Comparison of ENCODE assay signal across 33 cellular contexts in genomic region chr13:75660694-75661093, GRCh38. TPM values are rescaled to one million over a fixed set of nuclear protein-coding genes. Genes with fewer than 3 reads are reported as not detected.
A peak's percentile ranks its signal among the peaks of the same experiment; 100 is the strongest.
DNase-seq lines count a peak whose midpoint lies in the region; ATAC-seq, FAIRE-seq and TF ChIP-seq lines count a peak whose summit lies in the region.
"Had no signal": no experiment of that assay in that cellular context is flagged by ENCODE, and none has a peak within 500 bp of the region (broad histone marks: within the 10 kb centered on the region; RNA-seq: fewer than 3 reads in every experiment).

No MANE protein-coding gene starts in this region.

- no peaks in the 10 kb centered on the region for H3K36me3 ChIP-seq in mesenchymal stem cell (ENCODE audit: control insufficient read depth in 1 of 2, insufficient read depth in 2 of 2, low read depth in 1 of 2, low read length in 2 of 2)
- H3K36me3 ChIP-seq: left ventricle myocardium inferior, neutrophil, prostate gland, sigmoid colon, suprapubic skin, WERI-Rb-1 had no signal

- no peak overlapping the region for H2BK5ac ChIP-seq in mesenchymal stem cell (ENCODE audit: low read depth, low read length, poor library complexity, severe bottlenecking)

- no peak overlapping the region for H2AFZ ChIP-seq in mesenchymal stem cell (ENCODE audit: low read depth, low read length)

- ATAC-seq in GM18505 (IDR thresholded peaks at IDR 0.05; ENCODE audit: unreplicated experiment) (peak; percentile 58), GM21717 (IDR thresholded peaks at IDR 0.05; ENCODE audit: unreplicated experiment) (peak; percentile 47), HG03442 (IDR thresholded peaks at IDR 0.05; ENCODE audit: unreplicated experiment) (peak; percentile 68), GM19467 (IDR thresholded peaks at IDR 0.05; ENCODE audit: unreplicated experiment) (no peak), GM18511 (IDR thresholded peaks at IDR 0.05; ENCODE audit: unreplicated experiment) (no peak)
- ATAC-seq: activated T-cell treated with anti-CD3 and anti-CD28 coated beads, Interleukin-2, amount 50 U/mL, for 72 hours; Panc1 had no signal

- H3K9me3 ChIP-seq in mesenchymal stem cell (ENCODE audit: control insufficient read depth, low read length) = no peaks in the 10 kb centered on the region
- H3K9me3 ChIP-seq: left ventricle myocardium inferior, neutrophil, prostate gland, sigmoid colon, suprapubic skin had no signal

- no peak overlapping the region for H4K91ac ChIP-seq in mesenchymal stem cell (ENCODE audit: low read length)

- H2AK5ac ChIP-seq in mesenchymal stem cell (ENCODE audit: low read length, severe bottlenecking) = peak overlapping the region; percentile 63

- DNase-seq in mesenchymal stem cell (no peak), H54 (ENCODE audit: insufficient read length, low spot score) (no peak), NCI-H1092 treated with DMSO at 0.1 percent for 48 hours (lab: John Stamatoyannopoulos, UW) (no peak)
- DNase-seq: activated CD4-positive, alpha-beta T cell treated with anti-CD3 and anti-CD28 coated beads, Interleukin-2, amount 10 ng/mL, durations not matched to agents 7 days and 5 days; activated naive CD4-positive, alpha-beta T cell treated with anti-CD3 and anti-CD28 coated beads, Interleukin-2, amount 10 ng/mL, durations not matched to agents 7 days and 5 days; activated T-cell treated with anti-CD3 and anti-CD28 coated beads, Interleukin-2, amount 50 U/mL, for 72 hours; amniotic stem cell; DND-41; effector CD8-positive, alpha-beta T cell; H7; left ventricle myocardium inferior; NCI-H1048; NCI-H1694 treated with DMSO at 0.1 percent for 48 hours; NCI-H2171 treated with DMSO at 0.1 percent for 48 hours; NCI-H524 treated with DMSO at 0.1 percent for 48 hours; NK-92 treated with Interleukin-12 subunit alpha and Interleukin-12 subunit beta, amount 100 ng/mL, for 24 hours; sigmoid colon; stimulated activated naive B cell treated with anti-CD40 and anti-IgM and Interleukin-4, amounts not matched to agents 10 μg/mL and 1 μg/mL and 100 μg/mL, for 72 hours; SW 1271; T1000; WERI-Rb-1 had no signal

- no peak overlapping the region for H3K27ac ChIP-seq in mesenchymal stem cell (ENCODE audit: low read length, poor library complexity, severe bottlenecking)
- H3K27ac ChIP-seq: epithelial cell of prostate, left ventricle myocardium inferior, neutrophil, prostate gland, sigmoid colon, suprapubic skin, WERI-Rb-1 had no signal

- no peaks in the 10 kb centered on the region for H3K27me3 ChIP-seq in mesenchymal stem cell (ENCODE audit: control insufficient read depth in 1 of 2, insufficient read depth in 1 of 2, low read length in 2 of 2)
- H3K27me3 ChIP-seq: neutrophil, sigmoid colon, suprapubic skin had no signal

- H3K18ac ChIP-seq in mesenchymal stem cell (ENCODE audit: low read depth in 1 of 2, low read length in 2 of 2) = no peak overlapping the region

- no peak overlapping the region for H3K23ac ChIP-seq in mesenchymal stem cell (ENCODE audit: low read length in 2 of 2)

- no peak for FAIRE-seq in H54 (lab: Jason Lieb, UNC)
- FAIRE-seq: GM19239, islet of Langerhans had no signal

- no peak overlapping the region for H3K9ac ChIP-seq in mesenchymal stem cell (ENCODE audit: low read length)

- H3K4ac ChIP-seq in mesenchymal stem cell (ENCODE audit: low read depth in 1 of 2, low read length in 2 of 2) = no peak overlapping the region

- 90% methylated on average over 2 of the region's 3 CpGs for WGBS in mesenchymal stem cell

- no peak overlapping the region for H4K8ac ChIP-seq in mesenchymal stem cell (ENCODE audit: low read length)

- H3K14ac ChIP-seq in mesenchymal stem cell (ENCODE audit: low read length in 2 of 2) = no peak overlapping the region

- no peak overlapping the region for H3K4me2 ChIP-seq in mesenchymal stem cell (ENCODE audit: low read length, poor library complexity, severe bottlenecking)

- no peak overlapping the region for H2BK15ac ChIP-seq in mesenchymal stem cell (ENCODE audit: low read depth, poor library complexity, severe bottlenecking)

- H2BK12ac ChIP-seq in mesenchymal stem cell (ENCODE audit: low read length in 2 of 2) = no peak overlapping the region

- peaks cover 15% of the 10 kb centered on the region for H3K79me1 ChIP-seq in mesenchymal stem cell (replicated peaks; ENCODE audit: low read length, poor library complexity, severe bottlenecking)

- no peak overlapping the region for H3K4me3 ChIP-seq in mesenchymal stem cell (ENCODE audit: insufficient read depth in 1 of 2, low read depth in 1 of 2, low read length in 2 of 2)
- H3K4me3 ChIP-seq: left ventricle myocardium inferior, prostate gland, sigmoid colon, suprapubic skin had no signal

- H2BK120ac ChIP-seq in mesenchymal stem cell (ENCODE audit: low read depth, low read length) = no peak overlapping the region

- H3K4me1 ChIP-seq in mesenchymal stem cell (ENCODE audit: control insufficient read depth, insufficient read depth, low read depth, low read length) = peaks cover 7% of the 10 kb centered on the region
- H3K4me1 ChIP-seq: left ventricle myocardium inferior, prostate gland, sigmoid colon, suprapubic skin had no signal

- TF ChIP-seq POLR2A in GM18505 (IDR thresholded peaks at IDR 0.05; ENCODE audit: borderline replicate concordance, extremely low read depth, insufficient read depth, insufficient read length) (no peak), H54 (IDR thresholded peaks at IDR 0.05; ENCODE audit: low read depth, low read length) (no peak)

RNA-seq across cellular contexts. Expression of gene LMO7, which starts 24.6 kb away (rescaled TPM):
- polyA plus RNA-seq in mesenchymal stem cell (2013, experiment 1 of 2) = 135 TPM
- 129 TPM for polyA plus RNA-seq in mesenchymal stem cell (2013, experiment 2 of 2)

Comparison
In these comparisons a context has a peak if more than half of its experiments do, and no peak if none do; other contexts are left out.
1. ATAC-seq: peak in GM18505 (single experiment), GM21717 (single experiment) and HG03442 (single experiment); none in GM19467 (single experiment) and GM18511 (single experiment).